8 cellular contexts compared by ENCODE assay signal in the genomic region with DNA sequence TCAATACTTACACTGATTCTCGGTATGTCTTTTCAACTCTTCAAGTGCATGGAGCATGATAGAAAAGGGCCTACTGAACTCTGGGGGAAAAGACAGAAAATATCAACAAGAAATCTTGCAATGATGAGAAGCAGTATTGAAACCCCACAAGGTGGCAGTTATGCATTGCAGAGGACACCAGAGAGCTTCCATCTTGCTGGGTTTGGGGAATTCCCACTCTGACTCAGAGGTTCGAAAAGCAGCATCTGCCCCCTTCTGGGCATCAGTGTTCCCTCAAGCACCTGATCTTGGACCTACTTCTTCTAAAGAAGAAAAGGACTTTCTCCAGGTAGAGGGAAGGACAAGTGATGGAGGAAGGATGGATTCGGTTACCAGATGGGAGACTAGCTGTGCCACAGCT.
A peak's percentile ranks its signal among the peaks of the same experiment; 100 is the strongest.
DNase-seq lines count a peak whose midpoint lies in the region; ATAC-seq, FAIRE-seq and TF ChIP-seq lines count a peak whose summit lies in the region.
"Not testable (repeated sequence)": the region's sequence is repeated elsewhere in the genome, so short reads cannot be mapped to it uniquely, and the experiment has no call there.

No MANE protein-coding gene starts in this region.

- POLR2A ChIA-PET in BJ (lab: Charles Lee); RWPE1 (lab: Yijun Ruan, JAX; ENCODE audit: low non-redundant PET): not testable (repeated sequence)

- peak; percentile 19; the same call in 1 of the 2 replicates for TF ChIP-seq CTCF in BJ (IDR thresholded peaks at IDR 0.05; ENCODE audit: insufficient read depth, low read depth, low read length)
- TF ChIP-seq CTCF in RWPE1 (conservative IDR thresholded peaks at IDR 0.05; ENCODE audit: low read depth): not testable (repeated sequence)

- CTCF ChIA-PET in BJ (lab: Yijun Ruan, JAX): interaction anchor here (0.6 kb wide), 1 partner anchor 205 kb away, joined by 3 read pairs; no protein-coding TSS in a partner anchor
- CTCF ChIA-PET in RWPE1 (lab: Yijun Ruan, JAX): interaction anchor here (0.6 kb wide), 1 partner anchor 133 kb away, joined by 3 read pairs; no protein-coding TSS in a partner anchor

- peak; percentile 75 for FAIRE-seq in GM12891 (lab: Jason Lieb, UNC)

- H3K4me1 Mint-ChIP-seq in activated T-cell treated with anti-CD3 and anti-CD28 coated beads, Interleukin-2, amount 50 U/mL, for 4 hours (ENCODE audit: low read depth): not testable (repeated sequence)

- not testable (repeated sequence) for TF ChIP-seq POLR2A in GM12891 (IDR thresholded peaks at IDR 0.05; ENCODE audit: low read depth, low read length)

- not testable (repeated sequence) for H3K4me3 ChIP-seq in BJ (ENCODE audit: low read depth, low read length)

- ATAC-seq in activated T-cell treated with anti-CD3 and anti-CD28 coated beads, Interleukin-2, amount 50 U/mL, for 4 hours: peak; percentile 43 to 79

- H3K36me3 Mint-ChIP-seq in activated T-cell treated with anti-CD3 and anti-CD28 coated beads, Interleukin-2, amount 50 U/mL, for 4 hours (ENCODE audit: insufficient read depth): not testable (repeated sequence)

- H3K4me3 Mint-ChIP-seq in activated T-cell treated with anti-CD3 and anti-CD28 coated beads, Interleukin-2, amount 50 U/mL, for 4 hours: not testable (repeated sequence)

- not testable (repeated sequence) for H3K36me3 ChIP-seq in BJ (ENCODE audit: control insufficient read depth, insufficient read depth, low read length)

- not testable (repeated sequence) for H3K27me3 ChIP-seq in BJ (ENCODE audit: control insufficient read depth, insufficient read depth, low read length)

- H3K27me3 Mint-ChIP-seq in activated T-cell treated with anti-CD3 and anti-CD28 coated beads, Interleukin-2, amount 50 U/mL, for 4 hours (ENCODE audit: low read depth): not testable (repeated sequence)

- not testable (repeated sequence) for DNase-seq in BJ (ENCODE audit: low read depth); activated T-cell treated with anti-CD3 and anti-CD28 coated beads, Interleukin-2, amount 50 U/mL, for 4 hours
- DNase-seq in GM12891 (ENCODE audit: insufficient read length, low spot score) (peak; percentile 36), M059J (ENCODE audit: low read depth) (peak; percentile 82), RWPE1 (ENCODE audit: low spot score) (peak; percentile 18), dermis blood vessel endothelial cell (peak; percentile 28), kidney glomerular epithelial cell (lab: John Stamatoyannopoulos, UW) (peak; percentile 30)
- DNase-seq in stimulated activated CD4-positive, alpha-beta T cell treated with anti-CD3 and anti-CD28 coated beads, TNF-alpha, amount 100 ng/mL, for 48 hours (ENCODE audit: low read depth in 3 of 3): peak; percentile 9 to 29 (median 19)

- not testable (repeated sequence) for H3K9me3 Mint-ChIP-seq in activated T-cell treated with anti-CD3 and anti-CD28 coated beads, Interleukin-2, amount 50 U/mL, for 4 hours

- not testable (repeated sequence) for H3K27ac ChIP-seq in RWPE1
